ENCODE assay signal across 1 cellular context in genomic region chr3:44926921-44927320, GRCh38.
TF ChIP-seq lines count a peak whose summit lies in the region.

No MANE protein-coding gene starts in this region.

TF ChIP-seq in SK-N-SH treated with all-trans-retinoic acid at 6 μM for 48 hours, 23 proteins besides CTCF, POLR2A, EP300 and RAD21:
- TF ChIP-seq, protein P1, sequence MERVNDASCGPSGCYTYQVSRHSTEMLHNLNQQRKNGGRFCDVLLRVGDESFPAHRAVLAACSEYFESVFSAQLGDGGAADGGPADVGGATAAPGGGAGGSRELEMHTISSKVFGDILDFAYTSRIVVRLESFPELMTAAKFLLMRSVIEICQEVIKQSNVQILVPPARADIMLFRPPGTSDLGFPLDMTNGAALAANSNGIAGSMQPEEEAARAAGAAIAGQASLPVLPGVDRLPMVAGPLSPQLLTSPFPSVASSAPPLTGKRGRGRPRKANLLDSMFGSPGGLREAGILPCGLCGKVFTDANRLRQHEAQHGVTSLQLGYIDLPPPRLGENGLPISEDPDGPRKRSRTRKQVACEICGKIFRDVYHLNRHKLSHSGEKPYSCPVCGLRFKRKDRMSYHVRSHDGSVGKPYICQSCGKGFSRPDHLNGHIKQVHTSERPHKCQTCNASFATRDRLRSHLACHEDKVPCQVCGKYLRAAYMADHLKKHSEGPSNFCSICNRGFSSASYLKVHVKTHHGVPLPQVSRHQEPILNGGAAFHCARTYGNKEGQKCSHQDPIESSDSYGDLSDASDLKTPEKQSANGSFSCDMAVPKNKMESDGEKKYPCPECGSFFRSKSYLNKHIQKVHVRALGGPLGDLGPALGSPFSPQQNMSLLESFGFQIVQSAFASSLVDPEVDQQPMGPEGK (CRISPR knock-in tag; IDR thresholded peaks at IDR 0.05; ENCODE audit: borderline replicate concordance): no peak
- TF ChIP-seq BACH2 (CRISPR knock-in tag; IDR thresholded peaks at IDR 0.05; ENCODE audit: borderline replicate concordance) (no peak), ESRRG (CRISPR knock-in tag; IDR thresholded peaks at IDR 0.05) (no peak), ZNF70 (CRISPR knock-in tag; IDR thresholded peaks at IDR 0.05) (no peak), TOX (CRISPR knock-in tag; IDR thresholded peaks at IDR 0.05; ENCODE audit: borderline replicate concordance) (no peak), OSR1 (CRISPR knock-in tag; IDR thresholded peaks at IDR 0.05) (no peak), ZNF8 (CRISPR knock-in tag; IDR thresholded peaks at IDR 0.05) (no peak), POU6F1 (CRISPR knock-in tag; IDR thresholded peaks at IDR 0.05; ENCODE audit: borderline replicate concordance, low read depth) (no peak), ARNTL (CRISPR knock-in tag; IDR thresholded peaks at IDR 0.05; ENCODE audit: borderline replicate concordance, low read depth) (no peak), RARB (CRISPR knock-in tag; IDR thresholded peaks at IDR 0.05) (no peak), TCF4 (CRISPR knock-in tag; IDR thresholded peaks at IDR 0.05; ENCODE audit: borderline replicate concordance) (no peak), ZFP3 (CRISPR knock-in tag; IDR thresholded peaks at IDR 0.05) (no peak), CSDC2 (CRISPR knock-in tag; IDR thresholded peaks at IDR 0.05) (no peak), ZNF565 (CRISPR knock-in tag; conservative IDR thresholded peaks at IDR 0.05; ENCODE audit: low read depth) (no peak), TSHZ2 (CRISPR knock-in tag; IDR thresholded peaks at IDR 0.05) (no peak), ISL1 (CRISPR knock-in tag; IDR thresholded peaks at IDR 0.05) (no peak)
TF ChIP-seq in SK-N-SH treated with all-trans-retinoic acid at 6 μM for 48 hours: peak in this region for 0.
